1 cellular context compared by ENCODE assay signal in genomic region chr2:85865539-85866164, GRCh38.
TF ChIP-seq lines count a peak whose summit lies in the region.

No MANE protein-coding gene starts in this region.

TF ChIP-seq in GM12878, 131 proteins besides CTCF, POLR2A, EP300 and RAD21 (continued from another document):
- TF ChIP-seq PRDM15 (CRISPR knock-in tag; IDR thresholded peaks at IDR 0.05) (no peak), PKNOX1 (IDR thresholded peaks at IDR 0.05) (no peak), RAD51 (IDR thresholded peaks at IDR 0.05) (no peak), ATF2 (IDR thresholded peaks at IDR 0.05; ENCODE audit: low read length) (peak; percentile 90), NR2C2 (IDR thresholded peaks at IDR 0.05; ENCODE audit: borderline replicate concordance, control insufficient read depth, insufficient read length, low read depth) (no peak), MXI1 (IDR thresholded peaks at IDR 0.05; ENCODE audit: low read depth, low read length) (no peak), BHLHE40 (IDR thresholded peaks at IDR 0.05; ENCODE audit: borderline replicate concordance in 1 of 2, low read depth in 2 of 2, low read length in 1 of 2) (peak; percentile 13 to 19; a peak in 1 of 4 replicates), ZZZ3 (IDR thresholded peaks at IDR 0.05; ENCODE audit: control insufficient read depth, insufficient read length, low read depth) (no peak), TARDBP (IDR thresholded peaks at IDR 0.05; ENCODE audit: borderline replicate concordance) (no peak), TAF1 (IDR thresholded peaks at IDR 0.05; ENCODE audit: borderline replicate concordance, low read depth, low read length) (no peak), SREBF2 (IDR thresholded peaks at IDR 0.05; ENCODE audit: low read length) (no peak), REST (IDR thresholded peaks at IDR 0.05; ENCODE audit: low read depth, low read length) (no peak), MEF2B (IDR thresholded peaks at IDR 0.05; ENCODE audit: partially characterized antibody, poor library complexity, severe bottlenecking) (peak; percentile 52), SMARCA5 (IDR thresholded peaks at IDR 0.05) (no peak), SP1 (IDR thresholded peaks at IDR 0.05; ENCODE audit: low read depth, low read length) (peak; percentile 8), MYC (IDR thresholded peaks at IDR 0.05; ENCODE audit: insufficient read depth, insufficient read length, insufficient replicate concordance, low read length, severe bottlenecking) (no peak), IRF5 (IDR thresholded peaks at IDR 0.05; ENCODE audit: borderline replicate concordance) (no peak), SMAD5 (IDR thresholded peaks at IDR 0.05; ENCODE audit: low read depth) (no peak), ZBTB11 (CRISPR knock-in tag; IDR thresholded peaks at IDR 0.05) (no peak), ZNF207 (IDR thresholded peaks at IDR 0.05; ENCODE audit: borderline replicate concordance) (no peak), IKZF1 (conservative IDR thresholded peaks at IDR 0.05) (peak; percentile 69), ZNF687 (IDR thresholded peaks at IDR 0.05) (no peak), KAT2A (conservative IDR thresholded peaks at IDR 0.05; ENCODE audit: control insufficient read depth, low read depth, low read length) (no peak), BMI1 (IDR thresholded peaks at IDR 0.05; ENCODE audit: borderline replicate concordance) (no peak)
